In genomic region chr1:159916240-159917051, GRCh38 we compare ENCODE assay signal across 8 cellular contexts. TPM values are rescaled to one million over a fixed set of nuclear protein-coding genes. Genes with fewer than 3 reads are reported as not detected.
DNase-seq lines count a peak whose midpoint lies in the region; ATAC-seq and TF ChIP-seq lines count a peak whose summit lies in the region.

No MANE protein-coding gene starts in this region.

- no peak for DNase-seq in natural killer cell
- DNase-seq in natural killer cell treated with Interleukin-12 subunit alpha and Interleukin-12 subunit beta and Interleukin-15 and Interleukin-18, amount 100 ng/mL, for 72 hours (ENCODE audit: low spot score): no peak
- no peak for DNase-seq in glutamatergic neuron
- no peak for DNase-seq in KG1 (lab: John Stamatoyannopoulos, UW)
- DNase-seq in activated naive CD4-positive, alpha-beta T cell treated with anti-CD3 and anti-CD28 coated beads, Interleukin-2, amount 50 U/mL, for 16 hours: no peak
- DNase-seq in GM13977 (ENCODE audit: low spot score): no peak

- H3K27me3 Mint-ChIP-seq in natural killer cell (ENCODE audit: low read depth in 2 of 2) (no peaks in the 10 kb centered on the region), glutamatergic neuron (ENCODE audit: unreplicated experiment) (peaks cover 13% of the 10 kb centered on the region)
- no peaks in the 10 kb centered on the region for H3K27me3 Mint-ChIP-seq in natural killer cell treated with Interleukin-12 subunit alpha and Interleukin-12 subunit beta and Interleukin-15 and Interleukin-18, amount 100 ng/mL, for 72 hours

- intact Hi-C loops in natural killer cell (cut with micrococcal nuclease): no loop called here

- H3K4me1 Mint-ChIP-seq in natural killer cell (peaks cover 63 to 78% of the 10 kb centered on the region in 2 donors), glutamatergic neuron (ENCODE audit: low read depth, unreplicated experiment) (peaks cover 8% of the 10 kb centered on the region)
- peaks cover 47 to 54% of the 10 kb centered on the region in 2 donors for H3K4me1 Mint-ChIP-seq in natural killer cell treated with Interleukin-12 subunit alpha and Interleukin-12 subunit beta and Interleukin-15 and Interleukin-18, amount 100 ng/mL, for 72 hours (ENCODE audit: low read depth in 2 of 2)

- peaks cover 9% of the 10 kb centered on the region for H3K36me3 Mint-ChIP-seq in natural killer cell
- peaks cover 14% of the 10 kb centered on the region for H3K36me3 Mint-ChIP-seq in natural killer cell treated with Interleukin-12 subunit alpha and Interleukin-12 subunit beta and Interleukin-15 and Interleukin-18, amount 100 ng/mL, for 72 hours
- H3K36me3 Mint-ChIP-seq in glutamatergic neuron (ENCODE audit: unreplicated experiment): peaks cover 11% of the 10 kb centered on the region

- no peaks in the 10 kb centered on the region for H3K9me3 Mint-ChIP-seq in natural killer cell
- H3K9me3 Mint-ChIP-seq in natural killer cell treated with Interleukin-12 subunit alpha and Interleukin-12 subunit beta and Interleukin-15 and Interleukin-18, amount 100 ng/mL, for 72 hours: no peaks in the 10 kb centered on the region
- peaks cover 10% of the 10 kb centered on the region for H3K9me3 Mint-ChIP-seq in glutamatergic neuron (ENCODE audit: unreplicated experiment)

- ATAC-seq in natural killer cell (no peak), SK-N-SH treated with all-trans-retinoic acid at 6 μM for 48 hours (peak; percentile 74)
- no peak for ATAC-seq in natural killer cell treated with Interleukin-12 subunit alpha and Interleukin-12 subunit beta and Interleukin-15 and Interleukin-18, amount 100 ng/mL, for 72 hours

- H3K4me3 ChIP-seq in skin epidermis: no peak overlapping the region

- no peak for TF ChIP-seq CTCF in natural killer cell (IDR thresholded peaks at IDR 0.05)
- no peak for TF ChIP-seq CTCF in glutamatergic neuron (IDR thresholded peaks at IDR 0.05; ENCODE audit: partially characterized antibody, unreplicated experiment)
- no peak for TF ChIP-seq CTCF in GM13977 (IDR thresholded peaks at IDR 0.05; ENCODE audit: extremely low read depth, insufficient read depth, missing control alignments)

- in situ Hi-C loops in GM13977 (cut with MboI; ENCODE audit: low pct_unique_long_range_greater_than_20kb, low sequenced_read_pairs, unreplicated experiment): no loop called here

- H3K27ac Mint-ChIP-seq in natural killer cell (peak overlapping the region; percentile 68 to 70), glutamatergic neuron (ENCODE audit: unreplicated experiment) (peak overlapping the region; percentile 67)
- H3K27ac Mint-ChIP-seq in natural killer cell treated with Interleukin-12 subunit alpha and Interleukin-12 subunit beta and Interleukin-15 and Interleukin-18, amount 100 ng/mL, for 72 hours: peak overlapping the region in 1 of 2 donors; percentile 38

- H3K27ac ChIP-seq in skin epidermis: peak overlapping the region in 14 of 21 experiments; percentile 2 to 70 (median 38)

- H3K4me3 Mint-ChIP-seq in natural killer cell: no peak overlapping the region
- no peak overlapping the region for H3K4me3 Mint-ChIP-seq in natural killer cell treated with Interleukin-12 subunit alpha and Interleukin-12 subunit beta and Interleukin-15 and Interleukin-18, amount 100 ng/mL, for 72 hours
- peak overlapping the region; percentile 23 for H3K4me3 Mint-ChIP-seq in glutamatergic neuron (ENCODE audit: unreplicated experiment)

TF ChIP-seq in SK-N-SH treated with all-trans-retinoic acid at 6 μM for 48 hours, 23 proteins besides CTCF, POLR2A, EP300 and RAD21 (continues in another document):
- no peak for TF ChIP-seq TOX (CRISPR knock-in tag; IDR thresholded peaks at IDR 0.05; ENCODE audit: borderline replicate concordance)
- TF ChIP-seq SNAI2 (CRISPR knock-in tag; IDR thresholded peaks at IDR 0.05): no peak
- no peak for TF ChIP-seq POU6F1 (CRISPR knock-in tag; IDR thresholded peaks at IDR 0.05; ENCODE audit: borderline replicate concordance, low read depth)
- TF ChIP-seq ZFP3 (CRISPR knock-in tag; IDR thresholded peaks at IDR 0.05): no peak
- no peak for TF ChIP-seq CSDC2 (CRISPR knock-in tag; IDR thresholded peaks at IDR 0.05)
- no peak for TF ChIP-seq CREB5 (CRISPR knock-in tag; IDR thresholded peaks at IDR 0.05; ENCODE audit: low read depth)
- TF ChIP-seq TCF4 (CRISPR knock-in tag; IDR thresholded peaks at IDR 0.05; ENCODE audit: borderline replicate concordance): 0 out of 2 replicates have a peak, but pooled peaks have one; percentile 24
- TF ChIP-seq TSHZ2 (CRISPR knock-in tag; IDR thresholded peaks at IDR 0.05): 0 out of 2 replicates have a peak, but pooled peaks have one; percentile 24
- no peak for TF ChIP-seq ISL1 (CRISPR knock-in tag; IDR thresholded peaks at IDR 0.05)

RNA-seq across cellular contexts. Expression of gene TAGLN2, which starts 8.9 kb away (rescaled TPM):
- total RNA-seq in natural killer cell (100 to 1,000 TPM; 344 to 394 (median 358) TPM), glutamatergic neuron (ENCODE audit: unreplicated experiment) (160 TPM)
- total RNA-seq in natural killer cell treated with Interleukin-12 subunit alpha and Interleukin-12 subunit beta and Interleukin-15 and Interleukin-18, amount 100 ng/mL, for 72 hours: 100 to 1,000 TPM; 239 to 375 TPM

RNA-seq across cellular contexts. Expression of gene CFAP45, which starts 16.5 kb away (rescaled TPM):
- 1 to 10 TPM; 1.3 to 5.0 (median 1.6) TPM for total RNA-seq in natural killer cell
- 1 to 10 TPM in 1 of 2 donors, under 1 TPM in 1; 0.38 to 3.0 TPM for total RNA-seq in natural killer cell treated with Interleukin-12 subunit alpha and Interleukin-12 subunit beta and Interleukin-15 and Interleukin-18, amount 100 ng/mL, for 72 hours
- total RNA-seq in glutamatergic neuron (ENCODE audit: unreplicated experiment): 0.49 TPM

RNA-seq across cellular contexts. Expression of gene IGSF9, which starts 29.0 kb away (rescaled TPM):
- total RNA-seq in natural killer cell (not detected), glutamatergic neuron (ENCODE audit: unreplicated experiment) (23.4 TPM)
- not detected for total RNA-seq in natural killer cell treated with Interleukin-12 subunit alpha and Interleukin-12 subunit beta and Interleukin-15 and Interleukin-18, amount 100 ng/mL, for 72 hours

RNA-seq across cellular contexts. Expression of gene SLAMF9, which starts 37.6 kb away (rescaled TPM):
- total RNA-seq in natural killer cell (not detected), glutamatergic neuron (ENCODE audit: unreplicated experiment) (not detected)
- total RNA-seq in natural killer cell treated with Interleukin-12 subunit alpha and Interleukin-12 subunit beta and Interleukin-15 and Interleukin-18, amount 100 ng/mL, for 72 hours: not detected

RNA-seq across cellular contexts. Expression of gene VSIG8, which starts 54.0 kb away (rescaled TPM):
- not detected for total RNA-seq in natural killer cell
- not detected for total RNA-seq in natural killer cell treated with Interleukin-12 subunit alpha and Interleukin-12 subunit beta and Interleukin-15 and Interleukin-18, amount 100 ng/mL, for 72 hours
- total RNA-seq in glutamatergic neuron (ENCODE audit: unreplicated experiment): not detected

Comparison
In these comparisons a context has a peak if more than half of its experiments do, and no peak if none do; other contexts are left out.
1. RNA of gene IGSF9, which starts 29.0 kb away (total RNA-seq): 23.4 TPM in glutamatergic neuron (single experiment); not detected in natural killer cell and not detected in natural killer cell treated with Interleukin-12 subunit alpha and Interleukin-12 subunit beta and Interleukin-15 and Interleukin-18, amount 100 ng/mL, for 72 hours; every median in the first group is over 10 times any median in the second.